Comparison of ENCODE assay signal across 1 cellular context in the genomic region with DNA sequence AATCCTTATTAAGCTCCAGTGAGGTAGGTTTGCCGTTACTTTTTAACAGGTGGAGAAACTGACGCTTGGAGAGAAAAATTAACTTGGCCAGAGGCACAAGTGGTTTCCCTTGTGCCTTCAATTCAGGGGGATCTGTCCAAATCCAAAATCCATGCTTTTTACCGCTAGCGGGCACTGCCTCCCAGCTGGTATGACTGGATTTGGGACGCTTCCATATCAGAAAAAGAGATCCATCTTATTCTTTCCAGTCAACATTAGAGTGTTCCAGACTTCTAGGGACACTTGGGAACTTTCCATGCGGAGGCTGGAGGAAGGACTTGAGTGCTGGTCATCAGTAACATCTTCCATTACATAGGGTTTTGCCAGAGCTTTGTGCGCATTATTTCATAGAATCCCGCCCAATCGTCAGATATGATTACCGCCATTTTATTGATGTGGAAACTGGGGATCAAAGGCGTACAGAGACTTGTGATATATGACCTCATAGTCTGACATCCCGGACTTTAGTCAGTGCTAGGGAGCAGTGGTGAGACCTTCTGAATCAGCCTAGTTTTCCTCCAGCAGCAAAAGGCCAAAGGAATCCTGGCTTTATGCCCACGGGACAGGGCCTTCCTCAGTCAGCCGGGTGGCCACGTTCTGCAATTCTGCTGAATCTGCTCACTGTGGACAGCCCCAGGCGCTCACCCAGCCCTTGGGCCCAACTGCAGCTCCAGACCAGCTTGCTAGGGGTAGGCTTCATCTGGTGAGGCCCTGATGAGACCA.
TF ChIP-seq lines count a peak whose summit lies in the region.

No MANE protein-coding gene starts in this region.

TF ChIP-seq in H1, 55 proteins besides CTCF, POLR2A, EP300 and RAD21:
- TF ChIP-seq CEBPB (IDR thresholded peaks at IDR 0.05; ENCODE audit: low read depth, low read length), result no peak
